1 cellular context compared by ENCODE assay signal in genomic region chr16:67449739-67450138, GRCh38.
TF ChIP-seq lines count a peak whose summit lies in the region.

No MANE protein-coding gene starts in this region.

TF ChIP-seq in liver, 16 proteins besides CTCF, POLR2A, EP300 and RAD21:
- peak; percentile 29 for TF ChIP-seq REST (IDR thresholded peaks at IDR 0.05)
- TF ChIP-seq FOXA2 (IDR thresholded peaks at IDR 0.05): peak; percentile 20
- no peak for TF ChIP-seq EGR1 (IDR thresholded peaks at IDR 0.05; ENCODE audit: low read depth in 2 of 2)
- TF ChIP-seq HNF4G (IDR thresholded peaks at IDR 0.05): peak; percentile 28
- peak; percentile 74 to 83 for TF ChIP-seq HNF4A (conservative IDR thresholded peaks at IDR 0.05)
- no peak for TF ChIP-seq GABPA (IDR thresholded peaks at IDR 0.05 in 1 of 2, conservative IDR thresholded peaks at IDR 0.05 in 1 of 2)
- TF ChIP-seq NR2F2 (IDR thresholded peaks at IDR 0.05): peak; percentile 30
- TF ChIP-seq SP1 (IDR thresholded peaks at IDR 0.05): peak; percentile 75
- TF ChIP-seq RXRA (IDR thresholded peaks at IDR 0.05): peak; percentile 77 to 94
- peak; percentile 82 for TF ChIP-seq ATF3 (IDR thresholded peaks at IDR 0.05)
- no peak for TF ChIP-seq TAF1 (conservative IDR thresholded peaks at IDR 0.05)
- peak in 1 of 2 donors; percentile 66 for TF ChIP-seq JUND (IDR thresholded peaks at IDR 0.05)
- no peak for TF ChIP-seq MAX (IDR thresholded peaks at IDR 0.05)
- no peak for TF ChIP-seq ZBTB33 (IDR thresholded peaks at IDR 0.05)
- no peak for TF ChIP-seq YY1 (IDR thresholded peaks at IDR 0.05)
- TF ChIP-seq FOXA1 (IDR thresholded peaks at IDR 0.05): no peak
TF ChIP-seq in liver: peak in this region for 9.
